Comparison of ENCODE assay signal across 8 cellular contexts in the genomic region with DNA sequence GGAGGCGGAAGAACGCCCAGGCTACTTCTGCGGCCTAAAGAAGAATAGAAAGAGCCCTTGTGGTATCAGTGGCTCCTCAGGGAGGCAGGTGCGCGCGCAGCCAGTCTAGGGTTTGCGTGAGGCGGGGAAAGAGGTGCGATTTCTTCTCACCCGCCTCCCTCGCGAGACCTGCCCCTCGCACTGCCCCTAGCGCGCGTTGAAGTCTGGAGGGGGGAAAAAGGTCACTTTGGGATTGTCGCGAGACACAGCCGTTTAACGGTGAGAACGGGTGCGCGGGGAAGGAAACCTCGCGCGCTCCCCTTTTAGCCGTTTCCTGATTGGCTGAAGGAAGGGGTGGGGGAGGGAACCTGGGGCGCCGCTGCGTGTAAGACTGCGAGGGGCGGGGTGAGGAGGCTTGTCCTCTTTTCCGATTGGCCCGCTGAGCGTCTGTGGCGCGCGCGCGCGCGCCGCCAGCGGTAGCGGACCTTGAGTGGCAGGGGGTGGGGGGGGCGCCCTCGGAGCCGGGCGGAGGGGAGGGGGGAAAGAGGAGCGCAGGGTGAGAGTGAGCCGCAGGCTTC. TPM values are rescaled to one million over a fixed set of nuclear protein-coding genes. Genes with fewer than 3 reads are reported as not detected.
A peak's percentile ranks its signal among the peaks of the same experiment; 100 is the strongest.
DNase-seq lines count a peak whose midpoint lies in the region; ATAC-seq, FAIRE-seq and TF ChIP-seq lines count a peak whose summit lies in the region.

A gene with protein sequence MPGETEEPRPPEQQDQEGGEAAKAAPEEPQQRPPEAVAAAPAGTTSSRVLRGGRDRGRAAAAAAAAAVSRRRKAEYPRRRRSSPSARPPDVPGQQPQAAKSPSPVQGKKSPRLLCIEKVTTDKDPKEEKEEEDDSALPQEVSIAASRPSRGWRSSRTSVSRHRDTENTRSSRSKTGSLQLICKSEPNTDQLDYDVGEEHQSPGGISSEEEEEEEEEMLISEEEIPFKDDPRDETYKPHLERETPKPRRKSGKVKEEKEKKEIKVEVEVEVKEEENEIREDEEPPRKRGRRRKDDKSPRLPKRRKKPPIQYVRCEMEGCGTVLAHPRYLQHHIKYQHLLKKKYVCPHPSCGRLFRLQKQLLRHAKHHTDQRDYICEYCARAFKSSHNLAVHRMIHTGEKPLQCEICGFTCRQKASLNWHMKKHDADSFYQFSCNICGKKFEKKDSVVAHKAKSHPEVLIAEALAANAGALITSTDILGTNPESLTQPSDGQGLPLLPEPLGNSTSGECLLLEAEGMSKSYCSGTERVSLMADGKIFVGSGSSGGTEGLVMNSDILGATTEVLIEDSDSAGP (plus strand): TSS at position 429 of the 557 bp plus-strand sequence. CDS start 219 bp downstream, outside the sequence.

- CTCF ChIA-PET in A549 (lab: Yijun Ruan, JAX) (interaction anchor here (1.6 to 2.5 kb wide), 4 partner anchors 12 to 49 kb away, joined by 4 to 9 read pairs (median 6); no protein-coding TSS in a partner anchor), mammary epithelial cell (lab: Charles Lee; ENCODE audit: low non-redundant PET) (no interaction called here)

- no peak for TF ChIP-seq CTCF in A549 (IDR thresholded peaks at IDR 0.05)
- TF ChIP-seq CTCF in WI38 (IDR thresholded peaks at IDR 0.05; ENCODE audit: low read depth, low read length), result no peak
- no peak for TF ChIP-seq CTCF in mammary epithelial cell (conservative IDR thresholded peaks at IDR 0.05 in 1 of 2, IDR thresholded peaks at IDR 0.05 in 1 of 2; ENCODE audit: extremely low read depth in 1 of 2, insufficient read depth in 1 of 2, low read depth in 1 of 2, low read length in 2 of 2)

- H4K20me1 ChIP-seq in mammary epithelial cell (ENCODE audit: insufficient read depth, low read length), result no peaks in the 10 kb centered on the region

- H3K27me3 ChIP-seq in mammary epithelial cell (ENCODE audit: insufficient read depth, low read length) (no peaks in the 10 kb centered on the region), iPS-20b (ENCODE audit: insufficient read depth, low read length) (no peaks in the 10 kb centered on the region), skeletal muscle tissue (ENCODE audit: control insufficient read depth in 3 of 3, insufficient read depth in 3 of 3, low read length in 3 of 3) (no peaks in the 10 kb centered on the region)

- no peaks in the 10 kb centered on the region for H3K9me3 ChIP-seq in A549
- H3K9me3 ChIP-seq in mammary epithelial cell (replicated peaks; ENCODE audit: insufficient read depth, low read length), result no peaks in the 10 kb centered on the region
- H3K9me3 ChIP-seq in iPS-20b (ENCODE audit: insufficient read depth, low read depth, low read length), result no peaks in the 10 kb centered on the region
- no peaks in the 10 kb centered on the region for H3K9me3 ChIP-seq in skeletal muscle tissue (ENCODE audit: control insufficient read depth in 3 of 3, low read length in 3 of 3)

- no peak for TF ChIP-seq RAD21 in A549 (conservative IDR thresholded peaks at IDR 0.05 in 1 of 2, IDR thresholded peaks at IDR 0.05 in 1 of 2)

- in situ Hi-C loops in mammary epithelial cell (cut with MboI; ENCODE audit: low sequenced_read_pairs in 2 of 2), result loop anchor here in 1 of 2 donors (5.0 kb wide), 1 partner anchor 209 kb away; no protein-coding TSS in a partner anchor

- H3K79me2 ChIP-seq in mammary epithelial cell (ENCODE audit: insufficient read depth, low read length), result peaks cover 68% of the 10 kb centered on the region

- POLR2A ChIA-PET in A549 (lab: Yijun Ruan, JAX), result interaction anchor here (0.6 to 1.2 kb wide), 2 partner anchors 13 to 28 kb away, joined by 3 to 4 read pairs; no protein-coding TSS in a partner anchor

- 1% methylated on average over 23 of the region's 51 CpGs for WGBS in A549 (ENCODE audit: missing lambda C conversion rate)
- 5% methylated on average over 14 of the region's 51 CpGs for WGBS in mammary epithelial cell (ENCODE audit: low coverage, missing lambda C conversion rate)

- no peaks in the 10 kb centered on the region for H3K36me3 ChIP-seq in mammary epithelial cell (ENCODE audit: insufficient read depth, low read length)
- peaks cover 7% of the 10 kb centered on the region for H3K36me3 ChIP-seq in iPS-20b (ENCODE audit: insufficient read depth, low read depth, low read length)
- peaks cover 0 to 5% (median 0%) of the 10 kb centered on the region in 3 donors for H3K36me3 ChIP-seq in skeletal muscle tissue (ENCODE audit: control insufficient read depth in 3 of 3, insufficient read depth in 3 of 3, low read length in 3 of 3)

- DNase-seq in A549 (ENCODE audit: low read depth in 1 of 2, low spot score in 1 of 2) (peak; percentile 74 to 98), NCI-H226 (peak; percentile 97), mammary epithelial cell (peak; percentile 98)

- ATAC-seq in A549 (peak; percentile 73 to 85), GM18870 (IDR thresholded peaks at IDR 0.05; ENCODE audit: unreplicated experiment) (peak; percentile 9), HG03135 (IDR thresholded peaks at IDR 0.05; ENCODE audit: unreplicated experiment) (peak; percentile 39)

- no peak for TF ChIP-seq EP300 in A549 (IDR thresholded peaks at IDR 0.05)

- dilution Hi-C loops in mammary epithelial cell (cut with HindIII; ENCODE audit: low sequenced_read_pairs), result no loop called here

- peaks cover 63% of the 10 kb centered on the region for H3K4me1 ChIP-seq in A549
- H3K4me1 ChIP-seq in mammary epithelial cell (ENCODE audit: insufficient read depth, low read length), result peaks cover 44% of the 10 kb centered on the region
- peaks cover 11% of the 10 kb centered on the region; the same call in 1 of the 2 replicates for H3K4me1 ChIP-seq in iPS-20b (ENCODE audit: insufficient read depth, low read length)
- H3K4me1 ChIP-seq in skeletal muscle tissue (ENCODE audit: control insufficient read depth in 3 of 3, insufficient read depth in 3 of 3, low read length in 3 of 3), result peaks cover 34 to 49% (median 48%) of the 10 kb centered on the region in 3 donors

- FAIRE-seq in A549 (lab: Jason Lieb, UNC), result no peak

- H2AFZ ChIP-seq in mammary epithelial cell (ENCODE audit: low read depth, low read length), result peak within 1 kb of the TSS; percentile 68

- H3K4me3 ChIP-seq in A549, result peak within 1 kb of the TSS; percentile 98
- H3K4me3 ChIP-seq in WI38 (ENCODE audit: low read depth, low read length), result peak within 1 kb of the TSS; percentile 92
- peak within 1 kb of the TSS; percentile 80 to 91 (median 88) for H3K4me3 ChIP-seq in mammary epithelial cell (replicated peaks in 1 of 3; ENCODE audit: insufficient read depth in 1 of 3, low read depth in 2 of 3, low read length in 3 of 3)
- peak within 1 kb of the TSS; percentile 97 for H3K4me3 ChIP-seq in iPS-20b (ENCODE audit: low read length)
- peak within 1 kb of the TSS; percentile 92 to 98 (median 97) for H3K4me3 ChIP-seq in skeletal muscle tissue (ENCODE audit: low read length in 3 of 3)

- H3K27ac ChIP-seq in A549 (peak within 1 kb of the TSS; percentile 98 to 100), mammary epithelial cell (ENCODE audit: insufficient read depth, low read depth, low read length) (peak within 1 kb of the TSS; percentile 99), iPS-20b (ENCODE audit: low read length) (peak within 1 kb of the TSS; percentile 93), skeletal muscle tissue (ENCODE audit: low read depth, low read length) (peak within 1 kb of the TSS; percentile 100)

- intact Hi-C loops in mammary epithelial cell (cut with micrococcal nuclease), result loop anchor here (1.0 to 5.0 kb wide), 7 partner anchors 49 to 974 kb away; a partner anchor contains a TSS

- TF ChIP-seq POLR2A in A549 (IDR thresholded peaks at IDR 0.05; ENCODE audit: low read length), result peak; percentile 64

- no TSS peak for BruUV-seq in mammary epithelial cell (replicated peaks; lab: Mats Ljungman, UMichigan)

- H3K4me2 ChIP-seq in A549, result peak within 1 kb of the TSS; percentile 87
- H3K4me2 ChIP-seq in mammary epithelial cell (ENCODE audit: insufficient read depth, low read depth, low read length), result peak within 1 kb of the TSS; percentile 95

- peak within 1 kb of the TSS; percentile 99 for H3K9ac ChIP-seq in mammary epithelial cell (ENCODE audit: insufficient read depth, low read length)
- peak within 1 kb of the TSS; percentile 100 for H3K9ac ChIP-seq in iPS-20b (ENCODE audit: low read depth, low read length)
- peak within 1 kb of the TSS; percentile 99 to 100 (median 100) for H3K9ac ChIP-seq in skeletal muscle tissue (ENCODE audit: low read depth in 1 of 3, low read length in 3 of 3)

TF ChIP-seq in A549, 52 proteins besides CTCF, POLR2A, EP300 and RAD21 (continues in another document):
- no peak for TF ChIP-seq EHMT2 (IDR thresholded peaks at IDR 0.05; ENCODE audit: low read depth)
- TF ChIP-seq JUN (IDR thresholded peaks at IDR 0.05), result peak in 1 of 2 experiments; percentile 31; a peak in 2 of 5 replicates
- no peak for TF ChIP-seq TFCP2L1 (CRISPR knock-in tag; IDR thresholded peaks at IDR 0.05)
- TF ChIP-seq, protein P1, sequence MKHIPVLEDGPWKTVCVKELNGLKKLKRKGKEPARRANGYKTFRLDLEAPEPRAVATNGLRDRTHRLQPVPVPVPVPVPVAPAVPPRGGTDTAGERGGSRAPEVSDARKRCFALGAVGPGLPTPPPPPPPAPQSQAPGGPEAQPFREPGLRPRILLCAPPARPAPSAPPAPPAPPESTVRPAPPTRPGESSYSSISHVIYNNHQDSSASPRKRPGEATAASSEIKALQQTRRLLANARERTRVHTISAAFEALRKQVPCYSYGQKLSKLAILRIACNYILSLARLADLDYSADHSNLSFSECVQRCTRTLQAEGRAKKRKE (CRISPR knock-in tag; IDR thresholded peaks at IDR 0.05; ENCODE audit: low read depth), result no peak
- TF ChIP-seq RNF2 (IDR thresholded peaks at IDR 0.05; ENCODE audit: borderline replicate concordance, low read depth), result no peak
- TF ChIP-seq ZSCAN20 (CRISPR knock-in tag; IDR thresholded peaks at IDR 0.05), result no peak
- TF ChIP-seq, protein P2, sequence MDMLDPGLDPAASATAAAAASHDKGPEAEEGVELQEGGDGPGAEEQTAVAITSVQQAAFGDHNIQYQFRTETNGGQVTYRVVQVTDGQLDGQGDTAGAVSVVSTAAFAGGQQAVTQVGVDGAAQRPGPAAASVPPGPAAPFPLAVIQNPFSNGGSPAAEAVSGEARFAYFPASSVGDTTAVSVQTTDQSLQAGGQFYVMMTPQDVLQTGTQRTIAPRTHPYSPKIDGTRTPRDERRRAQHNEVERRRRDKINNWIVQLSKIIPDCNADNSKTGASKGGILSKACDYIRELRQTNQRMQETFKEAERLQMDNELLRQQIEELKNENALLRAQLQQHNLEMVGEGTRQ (IDR thresholded peaks at IDR 0.05), result no peak
- TF ChIP-seq POLR2AphosphoS2 (conservative IDR thresholded peaks at IDR 0.05; ENCODE audit: low read length), result no peak
- no peak for TF ChIP-seq HOXA7 (CRISPR knock-in tag; IDR thresholded peaks at IDR 0.05)
- no peak for TF ChIP-seq RFX5 (IDR thresholded peaks at IDR 0.05)

RNA-seq across cellular contexts. Expression of the gene that starts here (rescaled TPM):
- polyA plus RNA-seq in A549 (2011; rRNA removed) (52.3 and 66.9 TPM in 2 replicates), A549 (2017; fragmentation: RNase III; extraction: RNeasy Plus Mini Kit Qiagen cat#74134 plus additional on column Dnase treatment) (45.0 to 48.5 TPM (median 47.7 TPM) in 3 replicates), mammary epithelial cell (24.4 TPM)
- 10.7 and 12.2 TPM in 2 replicates for polyA plus RNA-seq in A549 (2012; cell fraction: cytosol; rRNA removed)
- 5.8 and 10.0 TPM in 2 replicates for polyA plus RNA-seq in A549 (2012; cell fraction: nucleus; rRNA removed)
- polyA minus RNA-seq in A549 (2011; rRNA and poly(A)+ RNA removed), result 35.4 and 38.3 TPM in 2 replicates
- total RNA-seq in mammary epithelial cell (10 to 100 TPM; 48.5 to 72.2 TPM), skeletal muscle tissue (27.7 TPM)
- polyA minus RNA-seq in mammary epithelial cell, result 39.6 TPM

Comparison
In these comparisons a context has a peak if more than half of its experiments do, and no peak if none do; other contexts are left out.
1. Peak in every context shown above with its lines: DNase-seq, ATAC-seq, H3K4me3 ChIP-seq and H3K27ac ChIP-seq.
2. ATAC-seq: peak in every context shown above with its lines; median percentile 79 in A549; 39 in HG03135; 9 in GM18870.